ENCODE assay signal across 16 cellular contexts in the genomic region with DNA sequence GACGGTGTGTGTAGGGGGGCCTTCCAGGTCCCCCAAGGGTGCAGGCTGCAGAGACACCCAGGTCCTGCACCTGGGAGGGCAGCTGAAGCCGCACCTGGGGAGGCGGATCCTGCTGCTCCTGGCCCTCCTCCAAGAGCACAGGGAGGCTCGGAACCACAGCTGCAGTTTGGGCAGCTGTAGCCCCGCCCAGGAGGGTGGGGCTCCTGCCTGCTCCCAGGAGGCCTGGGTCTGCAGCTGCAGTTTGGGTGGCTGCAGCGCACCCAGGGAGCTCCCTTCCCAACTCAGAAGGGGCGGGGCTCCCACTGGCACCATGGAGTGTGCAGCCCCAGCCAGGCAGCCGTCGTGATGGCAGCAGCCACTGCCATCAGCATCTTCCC.
DNase-seq lines count a peak whose midpoint lies in the region; ATAC-seq and TF ChIP-seq lines count a peak whose summit lies in the region.
"Had no signal": no experiment of that assay in that cellular context is flagged by ENCODE, and none has a peak within 500 bp of the region (broad histone marks: within the 10 kb centered on the region; RNA-seq: fewer than 3 reads in every experiment).

No MANE protein-coding gene starts in this region.

- peaks cover 16% of the 10 kb centered on the region for H3K27me3 ChIP-seq in foreskin keratinocyte
- H3K27me3 ChIP-seq: MG63 had no signal

- ATAC-seq in foreskin keratinocyte (peak; percentile 60), HG02885 (IDR thresholded peaks at IDR 0.05; ENCODE audit: poor library complexity, unreplicated experiment) (no peak)
- ATAC-seq: activated CD8-positive, alpha-beta memory T cell treated with anti-CD3 and anti-CD28 coated beads, Interleukin-2, amount 10 ng/mL, durations not matched to agents 7 days and 5 days; T-cell had no signal

- H3K4me1 ChIP-seq in foreskin keratinocyte, result no peaks in the 10 kb centered on the region

- H3K27ac ChIP-seq in foreskin keratinocyte, result no peak overlapping the region
- H3K27ac ChIP-seq: RWPE1 had no signal

- intact Hi-C loops in cardiac septum (cut with DNase I), result no loop called here

- TF ChIP-seq CTCF in foreskin keratinocyte (conservative IDR thresholded peaks at IDR 0.05), result no peak

- peak; percentile 74 for DNase-seq in DMS153 (lab: John Stamatoyannopoulos, UW)
- DNase-seq in NCI-H1092 (lab: John Stamatoyannopoulos, UW), result peak; percentile 61
- peak; percentile 90 for DNase-seq in NCI-H774 (lab: John Stamatoyannopoulos, UW)
- DNase-seq in foreskin keratinocyte, result peak in 1 of 2 donors; percentile 26
- DNase-seq in cerebellar cortex (ENCODE audit: low spot score), result no peak
- no peak for DNase-seq in cardiac septum (ENCODE audit: low spot score)
- no peak for DNase-seq in activated CD4-positive, alpha-beta T cell treated with anti-CD3 and anti-CD28 coated beads, Interleukin-2, amount 50 U/mL, for 48 hours
- DNase-seq: activated CD4-positive, CD25-positive, alpha-beta regulatory T cell; activated CD8-positive, alpha-beta memory T cell treated with anti-CD3 and anti-CD28 coated beads, Interleukin-2, amount 10 ng/mL, durations not matched to agents 7 days and 5 days; activated naive CD4-positive, alpha-beta T cell; DMS 273 treated with DMSO at 0.1 percent for 48 hours; MG63; NCI-H526 treated with DMSO at 0.1 percent for 48 hours; T-cell had no signal

Comparison
In these comparisons a context has a peak if more than half of its experiments do, and no peak if none do; other contexts are left out.
1. DNase-seq: peak in DMS153 (single experiment), NCI-H1092 (single experiment) and NCI-H774 (single experiment); none in cerebellar cortex (single experiment), cardiac septum (single experiment) and activated CD4-positive, alpha-beta T cell treated with anti-CD3 and anti-CD28 coated beads, Interleukin-2, amount 50 U/mL, for 48 hours (0 of 2).